In the genomic region with DNA sequence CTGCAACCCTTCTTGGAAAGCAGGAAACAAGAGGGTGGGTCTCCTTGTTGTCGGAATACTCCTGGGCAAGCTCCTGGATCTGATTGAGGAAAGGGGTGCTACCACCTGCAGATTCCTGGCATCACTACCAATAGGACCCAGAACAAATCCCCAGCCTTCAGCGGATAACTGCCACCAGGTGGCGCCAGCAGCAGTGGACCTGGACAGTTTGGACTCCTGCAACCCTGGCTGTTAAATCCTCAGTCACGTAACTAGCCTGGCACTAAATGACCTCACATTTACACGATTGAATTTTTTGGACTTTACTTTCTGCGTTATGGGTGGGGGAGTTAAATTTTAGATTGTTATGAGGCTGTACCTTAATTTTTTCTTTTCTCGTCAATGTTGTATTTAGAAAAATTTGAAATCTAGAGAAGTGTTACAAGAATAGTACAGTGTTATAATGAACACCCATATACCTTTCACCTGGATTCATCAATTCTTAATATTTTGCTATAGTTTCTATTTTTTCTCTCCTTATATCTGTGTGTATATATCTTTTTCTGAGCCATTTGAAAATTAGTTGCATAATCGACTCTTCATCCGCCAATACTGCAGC, we compare ENCODE assay signal across 8 cellular contexts.
DNase-seq lines count a peak whose midpoint lies in the region; ATAC-seq and TF ChIP-seq lines count a peak whose summit lies in the region.

No MANE protein-coding gene starts in this region.

- intact Hi-C loops in posterior vena cava (cut with DNase I), result loop anchor here in 1 of 2 donors (5.0 kb wide), 1 partner anchor 607 kb away; no protein-coding TSS in a partner anchor

- H3K9ac ChIP-seq in DND-41 (ENCODE audit: low read depth, low read length), result no peak overlapping the region

- H3K36me3 ChIP-seq in DND-41 (ENCODE audit: insufficient read depth, low read length), result no peaks in the 10 kb centered on the region
- no peaks in the 10 kb centered on the region for H3K36me3 ChIP-seq in effector memory CD4-positive, alpha-beta T cell (ENCODE audit: control insufficient read depth, insufficient read depth, low read length)

- no peaks in the 10 kb centered on the region for H3K9me3 ChIP-seq in DND-41 (ENCODE audit: insufficient read depth, low read length, severe bottlenecking)
- H3K9me3 ChIP-seq in effector memory CD4-positive, alpha-beta T cell (ENCODE audit: control insufficient read depth, low read length), result no peaks in the 10 kb centered on the region

- no peaks in the 10 kb centered on the region for H4K20me1 ChIP-seq in DND-41 (ENCODE audit: insufficient read depth, low read length)

- H3K27ac ChIP-seq in DND-41 (ENCODE audit: low read length), result no peak overlapping the region
- H3K27ac ChIP-seq in effector memory CD4-positive, alpha-beta T cell (ENCODE audit: insufficient read depth, low read length, poor library complexity, severe bottlenecking), result no peak overlapping the region

- peaks cover 6% of the 10 kb centered on the region for H3K27me3 Mint-ChIP-seq in activated T-cell treated with anti-CD3 and anti-CD28 coated beads, Interleukin-2, amount 50 U/mL, for 72 hours (ENCODE audit: low read depth)

- H3K4me3 Mint-ChIP-seq in activated T-cell treated with anti-CD3 and anti-CD28 coated beads, Interleukin-2, amount 50 U/mL, for 72 hours, result no peak overlapping the region

- no peaks in the 10 kb centered on the region for H3K4me1 Mint-ChIP-seq in activated T-cell treated with anti-CD3 and anti-CD28 coated beads, Interleukin-2, amount 50 U/mL, for 72 hours (ENCODE audit: low read depth)

- no peaks in the 10 kb centered on the region for H3K4me1 ChIP-seq in DND-41 (ENCODE audit: insufficient read depth, low read length)
- H3K4me1 ChIP-seq in effector memory CD4-positive, alpha-beta T cell (ENCODE audit: control insufficient read depth, insufficient read depth, low read length, poor library complexity, severe bottlenecking), result no peaks in the 10 kb centered on the region

- H2AFZ ChIP-seq in DND-41 (ENCODE audit: low read depth, low read length), result no peak overlapping the region

- no peaks in the 10 kb centered on the region for H3K36me3 Mint-ChIP-seq in activated T-cell treated with anti-CD3 and anti-CD28 coated beads, Interleukin-2, amount 50 U/mL, for 72 hours (ENCODE audit: insufficient read depth in 2 of 2)

- no peak overlapping the region for H3K27ac Mint-ChIP-seq in activated T-cell treated with anti-CD3 and anti-CD28 coated beads, Interleukin-2, amount 50 U/mL, for 72 hours

- H3K79me2 ChIP-seq in DND-41 (ENCODE audit: insufficient read depth, low read length), result no peaks in the 10 kb centered on the region

- peak; percentile 84 for TF ChIP-seq CTCF in DND-41 (IDR thresholded peaks at IDR 0.05; ENCODE audit: borderline replicate concordance, extremely low read depth, low read length, poor library complexity, severe bottlenecking)

- no peaks in the 10 kb centered on the region for H3K27me3 ChIP-seq in DND-41 (ENCODE audit: insufficient read depth, low read length, poor library complexity)
- no peaks in the 10 kb centered on the region for H3K27me3 ChIP-seq in effector memory CD4-positive, alpha-beta T cell (replicated peaks; ENCODE audit: control insufficient read depth, insufficient read depth, low read length, poor library complexity, severe bottlenecking)

- H3K4me3 ChIP-seq in DND-41 (ENCODE audit: low read depth in 1 of 2, low read length in 2 of 2), result no peak overlapping the region
- no peak overlapping the region for H3K4me3 ChIP-seq in effector memory CD4-positive, alpha-beta T cell (ENCODE audit: insufficient read depth, low read depth, low read length, poor library complexity, severe bottlenecking)

- no peaks in the 10 kb centered on the region for H3K9me3 Mint-ChIP-seq in activated T-cell treated with anti-CD3 and anti-CD28 coated beads, Interleukin-2, amount 50 U/mL, for 72 hours

- ATAC-seq in DND-41 (ENCODE audit: insufficient read depth, low read depth) (peak; percentile 77; the same call in 2 of the 3 replicates), GM21390 (IDR thresholded peaks at IDR 0.05; ENCODE audit: unreplicated experiment) (peak; percentile 82)
- ATAC-seq in activated T-cell treated with anti-CD3 and anti-CD28 coated beads, Interleukin-2, amount 50 U/mL, for 72 hours (replicated peaks in 1 of 2), result peak; percentile 59 to 69

- DNase-seq in DND-41 (peak; percentile 51), HT-29 (ENCODE audit: low spot score) (peak; percentile 84), NCI-H82 treated with DMSO at 0.1 percent for 48 hours (lab: John Stamatoyannopoulos, UW; ENCODE audit: unreplicated experiment) (peak; percentile 32), glomerular endothelial cell (ENCODE audit: extremely low read depth, low read depth, low spot score) (peak; percentile 44), posterior vena cava (ENCODE audit: low spot score) (peak; percentile 89)
- peak; percentile 51 to 59 for DNase-seq in activated T-cell treated with anti-CD3 and anti-CD28 coated beads, Interleukin-2, amount 50 U/mL, for 72 hours
- DNase-seq in effector memory CD4-positive, alpha-beta T cell, result no peak

- H3K4me2 ChIP-seq in DND-41 (ENCODE audit: insufficient read depth, low read length), result no peak overlapping the region

Comparison
In these comparisons a context has a peak if more than half of its experiments do, and no peak if none do; other contexts are left out.
1. DNase-seq: peak in DND-41 (single experiment), HT-29 (single experiment), NCI-H82 treated with DMSO at 0.1 percent for 48 hours (single experiment), activated T-cell treated with anti-CD3 and anti-CD28 coated beads, Interleukin-2, amount 50 U/mL, for 72 hours (2 of 2), glomerular endothelial cell (single experiment) and posterior vena cava (single experiment); none in effector memory CD4-positive, alpha-beta T cell (0 of 3).
2. Peak in every context shown above with its lines, with median percentiles within 50 percentile points of each other: ATAC-seq.